In genomic region chr20:58890454-58891075, GRCh38 we compare ENCODE assay signal across 1 cellular context.
TF ChIP-seq lines count a peak whose summit lies in the region.

No MANE protein-coding gene starts in this region.

TF ChIP-seq in SK-N-SH treated with all-trans-retinoic acid at 6 μM for 48 hours, 23 proteins besides CTCF, POLR2A, EP300 and RAD21 (continued from another document):
- no peak for TF ChIP-seq CREB5 (CRISPR knock-in tag; IDR thresholded peaks at IDR 0.05; ENCODE audit: low read depth)
- no peak for TF ChIP-seq ZFP30 (CRISPR knock-in tag; IDR thresholded peaks at IDR 0.05)
- no peak for TF ChIP-seq GLIS3 (CRISPR knock-in tag; IDR thresholded peaks at IDR 0.05)
- TF ChIP-seq CSDC2 (CRISPR knock-in tag; IDR thresholded peaks at IDR 0.05), result no peak
- TF ChIP-seq RARB (CRISPR knock-in tag; IDR thresholded peaks at IDR 0.05), result no peak
- TF ChIP-seq ZNF565 (CRISPR knock-in tag; conservative IDR thresholded peaks at IDR 0.05; ENCODE audit: low read depth), result no peak
- TF ChIP-seq SNAI2 (CRISPR knock-in tag; IDR thresholded peaks at IDR 0.05), result no peak
- TF ChIP-seq, protein P1, sequence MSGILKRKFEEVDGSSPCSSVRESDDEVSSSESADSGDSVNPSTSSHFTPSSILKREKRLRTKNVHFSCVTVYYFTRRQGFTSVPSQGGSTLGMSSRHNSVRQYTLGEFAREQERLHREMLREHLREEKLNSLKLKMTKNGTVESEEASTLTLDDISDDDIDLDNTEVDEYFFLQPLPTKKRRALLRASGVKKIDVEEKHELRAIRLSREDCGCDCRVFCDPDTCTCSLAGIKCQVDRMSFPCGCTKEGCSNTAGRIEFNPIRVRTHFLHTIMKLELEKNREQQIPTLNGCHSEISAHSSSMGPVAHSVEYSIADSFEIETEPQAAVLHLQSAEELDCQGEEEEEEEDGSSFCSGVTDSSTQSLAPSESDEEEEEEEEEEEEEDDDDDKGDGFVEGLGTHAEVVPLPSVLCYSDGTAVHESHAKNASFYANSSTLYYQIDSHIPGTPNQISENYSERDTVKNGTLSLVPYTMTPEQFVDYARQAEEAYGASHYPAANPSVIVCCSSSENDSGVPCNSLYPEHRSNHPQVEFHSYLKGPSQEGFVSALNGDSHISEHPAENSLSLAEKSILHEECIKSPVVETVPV (CRISPR knock-in tag; IDR thresholded peaks at IDR 0.05), result no peak
- TF ChIP-seq ZNF8 (CRISPR knock-in tag; IDR thresholded peaks at IDR 0.05), result no peak
- TF ChIP-seq TOX (CRISPR knock-in tag; IDR thresholded peaks at IDR 0.05; ENCODE audit: borderline replicate concordance), result no peak
- TF ChIP-seq ZC3H10 (CRISPR knock-in tag; IDR thresholded peaks at IDR 0.05), result no peak
- TF ChIP-seq POU6F1 (CRISPR knock-in tag; IDR thresholded peaks at IDR 0.05; ENCODE audit: borderline replicate concordance, low read depth), result no peak
- no peak for TF ChIP-seq ESRRG (CRISPR knock-in tag; IDR thresholded peaks at IDR 0.05)
